Comparison of ENCODE assay signal across 22 cellular contexts in genomic region chr22:45953178-45953577, GRCh38. TPM values are rescaled to one million over a fixed set of nuclear protein-coding genes. Genes with fewer than 3 reads are reported as not detected.
A peak's percentile ranks its signal among the peaks of the same experiment; 100 is the strongest.
DNase-seq lines count a peak whose midpoint lies in the region; ATAC-seq, FAIRE-seq and TF ChIP-seq lines count a peak whose summit lies in the region.
"Had no signal": no experiment of that assay in that cellular context is flagged by ENCODE, and none has a peak within 500 bp of the region (broad histone marks: within the 10 kb centered on the region; RNA-seq: fewer than 3 reads in every experiment).

No MANE protein-coding gene starts in this region.

- H3K23ac ChIP-seq in H1 (ENCODE audit: insufficient read length): no peak overlapping the region
- no peak overlapping the region for H3K23ac ChIP-seq in trophoblast cell (ENCODE audit: low read length)

- no peak overlapping the region for H2BK20ac ChIP-seq in H1 (ENCODE audit: low read length)

- no peak overlapping the region for H4K5ac ChIP-seq in H1 (ENCODE audit: insufficient read length, low read depth, low read length)

- H2AK5ac ChIP-seq in H1 (ENCODE audit: low read depth, low read length) (peak overlapping the region; percentile 90; the same call in 1 of the 2 replicates), trophoblast cell (ENCODE audit: low read length) (no peak overlapping the region)

- peaks cover 16 to 42% (median 33%) of the 10 kb centered on the region in 10 experiments for H3K4me1 ChIP-seq in BLaER1 treated with 17β-estradiol and CSF1 and Interleukin-3, amounts not matched to agents 10 nM and 100 nM
- peaks cover 0 to 9% (median 4%) of the 10 kb centered on the region in 4 experiments; a peak in 4 of 7 replicates for H3K4me1 ChIP-seq in H1 (replicated peaks in 1 of 4; ENCODE audit: control insufficient read depth in 3 of 4, insufficient read depth in 4 of 4, low read length in 3 of 4)
- H3K4me1 ChIP-seq in trophoblast cell (ENCODE audit: control insufficient read depth in 1 of 2, insufficient read depth in 2 of 2, low read length in 2 of 2): peaks cover 15 to 21% of the 10 kb centered on the region in 2 experiments

- peak overlapping the region; percentile 3 to 49 (median 35); a peak in 14 of 22 replicates for H3K4me2 ChIP-seq in BLaER1 treated with 17β-estradiol and CSF1 and Interleukin-3, amounts not matched to agents 10 nM and 100 nM
- H3K4me2 ChIP-seq in H1 (ENCODE audit: insufficient read depth in 1 of 2, low read depth in 2 of 2, low read length in 2 of 2) (no peak overlapping the region), trophoblast cell (ENCODE audit: low read length) (no peak overlapping the region)
- H3K4me2 ChIP-seq: A549 had no signal

- no peak overlapping the region for H3K18ac ChIP-seq in H1 (ENCODE audit: extremely low read depth, low read length)
- H3K18ac ChIP-seq in trophoblast cell (ENCODE audit: low read length): no peak overlapping the region

- H4K8ac ChIP-seq in H1 (ENCODE audit: extremely low read depth, insufficient read depth, low read length) (no peak overlapping the region), trophoblast cell (ENCODE audit: low read depth, low read length) (no peak overlapping the region)

- no peak for DNase-seq in H1 (ENCODE audit: low read depth in 1 of 2, low spot score in 2 of 2)
- DNase-seq in trophoblast cell: no peak
- no peak for DNase-seq in NCI-H526 treated with DMSO at 0.1 percent for 48 hours (lab: John Stamatoyannopoulos, UW)
- DNase-seq in DMS79 treated with DMSO at 0.1 percent for 48 hours (lab: John Stamatoyannopoulos, UW): no peak
- DNase-seq: 8988T; ACHN; CD4-positive, alpha-beta T cell; CD8-positive, alpha-beta memory T cell; DMS 273 treated with DMSO at 0.1 percent for 48 hours; DMS79; GF-D8; GM23248; H9 had no signal

- no peak overlapping the region for H3K4me3 ChIP-seq in BLaER1 treated with 17β-estradiol and CSF1 and Interleukin-3, amounts not matched to agents 10 nM and 100 nM
- H3K4me3 ChIP-seq in H1 (ENCODE audit: extremely low read depth in 1 of 4, insufficient read depth in 2 of 4, low read depth in 3 of 4, low read length in 4 of 4) (no peak overlapping the region), trophoblast cell (ENCODE audit: low read depth, low read length) (no peak overlapping the region)
- H3K4me3 ChIP-seq: A549, GM23248 had no signal

- H2AFZ ChIP-seq in H1 (ENCODE audit: low read length): no peak overlapping the region
- no peak overlapping the region for H2AFZ ChIP-seq in trophoblast cell (ENCODE audit: insufficient read depth, low read length, poor library complexity)
- H2AFZ ChIP-seq: GM23248 had no signal

- H3K36me3 ChIP-seq in BLaER1 treated with 17β-estradiol and CSF1 and Interleukin-3, amounts not matched to agents 10 nM and 100 nM: no peaks in the 10 kb centered on the region
- no peaks in the 10 kb centered on the region for H3K36me3 ChIP-seq in H1 (ENCODE audit: control insufficient read depth in 2 of 4, insufficient read depth in 4 of 4, low read length in 3 of 4)
- no peaks in the 10 kb centered on the region for H3K36me3 ChIP-seq in trophoblast cell (ENCODE audit: control insufficient read depth in 1 of 2, insufficient read depth in 2 of 2, low read length in 2 of 2)

- no peaks in the 10 kb centered on the region for H3K9me3 ChIP-seq in BLaER1 treated with 17β-estradiol and CSF1 and Interleukin-3, amounts not matched to agents 10 nM and 100 nM (replicated peaks in 1 of 11)
- H3K9me3 ChIP-seq in H1 (ENCODE audit: insufficient read depth in 2 of 2, low read depth in 1 of 2, low read length in 1 of 2): no peaks in the 10 kb centered on the region
- peaks cover 2% of the 10 kb centered on the region for H3K9me3 ChIP-seq in trophoblast cell (ENCODE audit: insufficient read depth, low read depth, low read length)
- H3K9me3 ChIP-seq: A549 had no signal

- no peak overlapping the region for H3K27ac ChIP-seq in BLaER1 treated with 17β-estradiol and CSF1 and Interleukin-3, amounts not matched to agents 10 nM and 100 nM
- no peak overlapping the region for H3K27ac ChIP-seq in H1 (ENCODE audit: low read depth, low read length)
- no peak overlapping the region for H3K27ac ChIP-seq in trophoblast cell (ENCODE audit: low read depth, low read length)
- H3K27ac ChIP-seq: GM23248 had no signal

- H3K27me3 ChIP-seq in BLaER1 treated with 17β-estradiol and CSF1 and Interleukin-3, amounts not matched to agents 10 nM and 100 nM: peaks cover 32 to 61% (median 50%) of the 10 kb centered on the region in 11 experiments
- H3K27me3 ChIP-seq in H1 (replicated peaks in 1 of 4; ENCODE audit: control insufficient read depth in 3 of 4, extremely low read depth in 1 of 4, insufficient read depth in 3 of 4, low read length in 3 of 4): peaks cover 0 to 3% (median 0%) of the 10 kb centered on the region in 4 experiments; a peak in 1 of 7 replicates
- H3K27me3 ChIP-seq in trophoblast cell (ENCODE audit: insufficient read depth, low read length): no peaks in the 10 kb centered on the region

- FAIRE-seq in H1 (lab: Jason Lieb, UNC): no peak
- FAIRE-seq: A549, D721Med, GM12892 had no signal

- H3K4ac ChIP-seq in H1 (replicated peaks; ENCODE audit: insufficient read length, low read depth, low read length) (no peak overlapping the region), trophoblast cell (ENCODE audit: low read depth, low read length) (no peak overlapping the region)

- no peaks in the 10 kb centered on the region for H3K23me2 ChIP-seq in H1 (ENCODE audit: low read depth, low read length)

- no peak for TF ChIP-seq CTCF in H1 (IDR thresholded peaks at IDR 0.05; ENCODE audit: control extremely low read depth in 1 of 3, insufficient read depth in 1 of 3, low read depth in 1 of 3, low read length in 3 of 3)

- no peak for TF ChIP-seq POLR2A in H1 (IDR thresholded peaks at IDR 0.05; ENCODE audit: control extremely low read depth in 1 of 2, low read depth in 2 of 2, low read length in 2 of 2)

- H4K12ac ChIP-seq in trophoblast cell (ENCODE audit: low read depth, low read length): no peak overlapping the region

- ATAC-seq in HG03442 (IDR thresholded peaks at IDR 0.05; ENCODE audit: unreplicated experiment): no peak
- ATAC-seq: A549, HCT116 had no signal

- no peak for TF ChIP-seq RAD21 in H1 (IDR thresholded peaks at IDR 0.05 in 1 of 2, conservative IDR thresholded peaks at IDR 0.05 in 1 of 2; ENCODE audit: low read depth in 2 of 2, low read length in 2 of 2)

- H3K79me1 ChIP-seq in H1 (ENCODE audit: low read depth, low read length): no peaks in the 10 kb centered on the region
- H3K79me1 ChIP-seq in trophoblast cell (ENCODE audit: low read length): no peaks in the 10 kb centered on the region

- peaks cover 0 to 37% (median 13%) of the 10 kb centered on the region in 11 experiments; a peak in 17 of 22 replicates for H4K20me1 ChIP-seq in BLaER1 treated with 17β-estradiol and CSF1 and Interleukin-3, amounts not matched to agents 10 nM and 100 nM
- peaks cover 0 to 1% of the 10 kb centered on the region in 2 experiments for H4K20me1 ChIP-seq in H1 (replicated peaks in 1 of 2; ENCODE audit: control insufficient read depth in 1 of 2, insufficient read depth in 2 of 2, low read length in 2 of 2)

- H3K14ac ChIP-seq in H1 (ENCODE audit: insufficient read length) (no peak overlapping the region), trophoblast cell (ENCODE audit: low read length) (no peak overlapping the region)

- H3K9ac ChIP-seq in BLaER1 treated with 17β-estradiol and CSF1 and Interleukin-3, amounts not matched to agents 10 nM and 100 nM: no peak overlapping the region
- H3K9ac ChIP-seq in H1 (replicated peaks in 1 of 4; ENCODE audit: extremely low read depth in 1 of 4, low read depth in 3 of 4, low read length in 3 of 4): no peak overlapping the region
- H3K9ac ChIP-seq in trophoblast cell (ENCODE audit: low read length): no peak overlapping the region
- H3K9ac ChIP-seq: GM23248 had no signal

- 0 out of 2 replicates have a peak overlapping the region, but pooled peaks have one; percentile 39 for H2BK12ac ChIP-seq in H1 (ENCODE audit: low read depth, low read length)
- peak overlapping the region; percentile 3 for H2BK12ac ChIP-seq in trophoblast cell (ENCODE audit: low read length)

- peak overlapping the region; percentile 18; the same call in 1 of the 2 replicates for H2BK15ac ChIP-seq in H1 (ENCODE audit: low read length)

- CTCF ChIA-PET in H1 (lab: Charles Lee; ENCODE audit: partially characterized antibody): interaction anchor here (1.6 to 1.8 kb wide), 2 partner anchors 17 to 53 kb away, joined by 5 to 7 read pairs; no protein-coding TSS in a partner anchor

- no peak overlapping the region for H4K91ac ChIP-seq in H1 (replicated peaks; ENCODE audit: insufficient read length, low read length)
- H4K91ac ChIP-seq in trophoblast cell (ENCODE audit: low read depth, low read length): no peak overlapping the region

- no peak overlapping the region for H2BK120ac ChIP-seq in H1 (replicated peaks; ENCODE audit: low read depth, low read length)
- H2BK120ac ChIP-seq in trophoblast cell (ENCODE audit: insufficient read depth, low read length, poor library complexity): no peak overlapping the region

- POLR2A ChIA-PET in H1 (lab: Charles Lee; ENCODE audit: partially characterized antibody): interaction anchor here (0.7 kb wide), 1 partner anchor 286 kb away, joined by 3 read pairs; no protein-coding TSS in a partner anchor

- H2BK5ac ChIP-seq in H1 (ENCODE audit: low read depth, low read length): 0 out of 2 replicates have a peak overlapping the region, but pooled peaks have one; percentile 16
- H2BK5ac ChIP-seq in trophoblast cell (ENCODE audit: low read depth, low read length, poor library complexity): no peak overlapping the region

- H3K79me2 ChIP-seq in H1 (ENCODE audit: control insufficient read depth in 1 of 2, insufficient read depth in 2 of 2, low read length in 2 of 2) (no peaks in the 10 kb centered on the region), trophoblast cell (ENCODE audit: control insufficient read depth, insufficient read depth, low read length, poor library complexity) (no peaks in the 10 kb centered on the region)

- no peak overlapping the region for H3K56ac ChIP-seq in H1 (replicated peaks; ENCODE audit: insufficient read length, low read depth, low read length)

- 87% methylated on average over 15 of the region's 18 CpGs; no CpG with 5 or more reads in 1 of the 2 experiments for WGBS in H1 (ENCODE audit: extremely low coverage in 1 of 2, insufficient coverage in 1 of 2, insufficient read length in 1 of 2, insufficient replicate concordance in 2 of 2, low coverage in 1 of 2, low lambda C conversion rate in 2 of 2, missing lambda C conversion rate in 1 of 2), 2 experiments
- WGBS in trophoblast cell (ENCODE audit: extremely low coverage, insufficient coverage, insufficient read length): no CpG with 5 or more reads among the region's 18 CpGs

- TF ChIP-seq EP300 in H1 (IDR thresholded peaks at IDR 0.05; ENCODE audit: borderline replicate concordance in 1 of 2, low read depth in 2 of 2, low read length in 2 of 2): no peak

RNA-seq across cellular contexts. Expression of gene WNT7B, which starts 23.8 kb away (rescaled TPM):
- total RNA-seq in H1 (2021; fragmentation: NEBNext Ultra II Directional; extraction: Animal tissue kit (Norgen Biotek cat#: 25700)): 0.13 and 0.24 TPM in 2 replicates
- 0.14 and 0.24 TPM in 2 replicates for polyA plus RNA-seq in H1 (2011; rRNA removed)
- polyA plus RNA-seq in H1 (2011; cell fraction: cytosol; rRNA removed): 0.12 TPM
- polyA plus RNA-seq in H1 (2011; cell fraction: nucleus; rRNA removed): 0.27 TPM
- 0.14 to 0.46 TPM (median 0.23 TPM) in 4 replicates for polyA plus RNA-seq in H1 (2012, experiment 1 of 2)
- 0.29 TPM for polyA plus RNA-seq in H1 (2012, experiment 2 of 2)
- polyA plus RNA-seq in H1 (2013, experiment 1 of 2): 0.08 TPM
- polyA plus RNA-seq in H1 (2013, experiment 2 of 2): 0.13 TPM
- 0.16 and 0.17 TPM in 2 replicates for polyA minus RNA-seq in H1 (2011; rRNA and poly(A)+ RNA removed)
- not detected for polyA minus RNA-seq in H1 (2011; cell fraction: cytosol; rRNA and poly(A)+ RNA removed)
- polyA minus RNA-seq in H1 (2011; cell fraction: nucleus; rRNA and poly(A)+ RNA removed): 0.30 TPM
- 5.9 and 6.1 TPM in 2 replicates for polyA plus RNA-seq in trophoblast cell (2013)
- total RNA-seq: CD4-positive, alpha-beta T cell; CD8-positive, alpha-beta memory T cell; G401; GM23248 had no signal
- polyA plus RNA-seq: BJ; CD14-positive monocyte; CD8-positive, alpha-beta memory T cell; GM23248 had no signal

Comparison
In these comparisons a context has a peak if more than half of its experiments do, and no peak if none do; other contexts are left out.
1. H3K4me2 ChIP-seq: peak in BLaER1 treated with 17β-estradiol and CSF1 and Interleukin-3, amounts not matched to agents 10 nM and 100 nM (11 of 11); none in H1 (0 of 2) and trophoblast cell (single experiment).